1 cellular context compared by ENCODE assay signal in the genomic region with DNA sequence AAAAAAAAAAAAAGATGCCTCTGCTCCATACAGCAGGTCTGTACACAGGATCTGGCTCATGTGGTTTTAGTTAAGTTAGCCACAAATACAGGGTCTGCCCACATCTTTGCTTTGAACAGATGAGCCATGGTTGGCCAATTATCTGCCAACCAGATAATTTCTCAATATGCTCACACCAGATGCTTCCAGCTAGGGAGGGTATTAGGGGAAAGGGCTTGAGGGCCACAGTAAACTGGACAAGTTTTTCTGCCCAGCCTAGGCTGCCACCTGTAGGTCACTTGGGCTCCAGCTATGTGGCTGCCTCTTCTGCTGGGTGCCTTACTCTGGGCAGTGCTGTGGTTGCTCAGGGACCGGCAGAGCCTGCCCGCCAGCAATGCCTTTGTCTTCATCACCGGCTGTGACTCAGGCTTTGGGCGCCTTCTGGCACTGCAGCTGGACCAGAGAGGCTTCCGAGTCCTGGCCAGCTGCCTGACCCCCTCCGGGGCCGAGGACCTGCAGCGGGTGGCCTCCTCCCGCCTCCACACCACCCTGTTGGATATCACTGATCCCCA.
TF ChIP-seq lines count a peak whose summit lies in the region.

No MANE protein-coding gene starts in this region.

TF ChIP-seq in HepG2, 621 proteins besides CTCF, POLR2A, EP300 and RAD21 (continues in another document):
- TF ChIP-seq KDM2A (CRISPR knock-in tag; IDR thresholded peaks at IDR 0.05; ENCODE audit: borderline replicate concordance, low read depth) (peak; percentile 34; the same call in 1 of the 2 replicates), RFX1 (IDR thresholded peaks at IDR 0.05) (no peak), KLF11 (CRISPR knock-in tag; IDR thresholded peaks at IDR 0.05) (no peak), U2AF1 (optimal IDR thresholded peaks at IDR 0.05; ENCODE audit: low read depth, low read length) (no peak), ZNF274 (CRISPR knock-in tag; IDR thresholded peaks at IDR 0.05) (no peak), HMG20B (CRISPR knock-in tag; conservative IDR thresholded peaks at IDR 0.05) (no peak), ZNF343 (CRISPR knock-in tag; IDR thresholded peaks at IDR 0.05) (0 out of 2 replicates have a peak, but pooled peaks have one; percentile 50), RXRB (CRISPR knock-in tag; IDR thresholded peaks at IDR 0.05; ENCODE audit: borderline replicate concordance) (peak; percentile 46; the same call in 1 of the 2 replicates), ZFP37 (CRISPR knock-in tag; IDR thresholded peaks at IDR 0.05; ENCODE audit: borderline replicate concordance) (no peak), ZNF496 (CRISPR knock-in tag; IDR thresholded peaks at IDR 0.05; ENCODE audit: insufficient replicate concordance) (no peak), RBFOX2 (IDR thresholded peaks at IDR 0.05; ENCODE audit: low read depth, low read length) (0 out of 2 replicates have a peak, but pooled peaks have one; percentile 29), STAG1 (CRISPR knock-in tag; IDR thresholded peaks at IDR 0.05) (peak; percentile 80), ZNF326 (CRISPR knock-in tag; IDR thresholded peaks at IDR 0.05; ENCODE audit: borderline replicate concordance) (no peak), MTA1 (CRISPR knock-in tag; IDR thresholded peaks at IDR 0.05; ENCODE audit: borderline replicate concordance) (peak; percentile 48; the same call in 1 of the 2 replicates), PCBP2 (optimal IDR thresholded peaks at IDR 0.05; ENCODE audit: low read depth, low read length, poor library complexity, severe bottlenecking) (no peak), GABPA (IDR thresholded peaks at IDR 0.05; ENCODE audit: low read depth, low read length) (no peak), GABPA (CRISPR knock-in tag; IDR thresholded peaks at IDR 0.05; ENCODE audit: low read depth) (0 out of 2 replicates have a peak, but pooled peaks have one; percentile 6), ZNF510 (CRISPR knock-in tag; IDR thresholded peaks at IDR 0.05; ENCODE audit: low read depth) (no peak), PPARG (CRISPR knock-in tag; conservative IDR thresholded peaks at IDR 0.05) (peak; percentile 89), TEAD3 (CRISPR knock-in tag; optimal IDR thresholded peaks at IDR 0.05; ENCODE audit: borderline replicate concordance) (peak; percentile 69), ZNF160 (CRISPR knock-in tag; IDR thresholded peaks at IDR 0.05) (no peak), ZNF775 (CRISPR knock-in tag; IDR thresholded peaks at IDR 0.05; ENCODE audit: borderline replicate concordance) (no peak), BHLHE40 (IDR thresholded peaks at IDR 0.05; ENCODE audit: low read length) (0 out of 2 replicates have a peak, but pooled peaks have one; percentile 6), ZNF644 (CRISPR knock-in tag; IDR thresholded peaks at IDR 0.05; ENCODE audit: low read depth) (no peak), PITX1 (CRISPR knock-in tag; IDR thresholded peaks at IDR 0.05) (0 out of 2 replicates have a peak, but pooled peaks have one; percentile 14), ZNF350 (CRISPR knock-in tag; IDR thresholded peaks at IDR 0.05; ENCODE audit: borderline replicate concordance, low read depth) (0 out of 2 replicates have a peak, but pooled peaks have one; percentile 1), GATAD2A (CRISPR knock-in tag; IDR thresholded peaks at IDR 0.05) (no peak), KDM3A (CRISPR knock-in tag; IDR thresholded peaks at IDR 0.05; ENCODE audit: low read depth) (0 out of 2 replicates have a peak, but pooled peaks have one; percentile 60), MED1 (CRISPR knock-in tag; IDR thresholded peaks at IDR 0.05) (0 out of 2 replicates have a peak, but pooled peaks have one; percentile 11), ZNF207 (IDR thresholded peaks at IDR 0.05; ENCODE audit: borderline replicate concordance) (no peak), AGO2 (optimal IDR thresholded peaks at IDR 0.05; ENCODE audit: low read depth, low read length) (peak; percentile 69), KLF6 (CRISPR knock-in tag; IDR thresholded peaks at IDR 0.05) (0 out of 2 replicates have a peak, but pooled peaks have one; percentile 28), HCFC1 (IDR thresholded peaks at IDR 0.05; ENCODE audit: low read depth, low read length) (no peak)
- TF ChIP-seq, protein P1, sequence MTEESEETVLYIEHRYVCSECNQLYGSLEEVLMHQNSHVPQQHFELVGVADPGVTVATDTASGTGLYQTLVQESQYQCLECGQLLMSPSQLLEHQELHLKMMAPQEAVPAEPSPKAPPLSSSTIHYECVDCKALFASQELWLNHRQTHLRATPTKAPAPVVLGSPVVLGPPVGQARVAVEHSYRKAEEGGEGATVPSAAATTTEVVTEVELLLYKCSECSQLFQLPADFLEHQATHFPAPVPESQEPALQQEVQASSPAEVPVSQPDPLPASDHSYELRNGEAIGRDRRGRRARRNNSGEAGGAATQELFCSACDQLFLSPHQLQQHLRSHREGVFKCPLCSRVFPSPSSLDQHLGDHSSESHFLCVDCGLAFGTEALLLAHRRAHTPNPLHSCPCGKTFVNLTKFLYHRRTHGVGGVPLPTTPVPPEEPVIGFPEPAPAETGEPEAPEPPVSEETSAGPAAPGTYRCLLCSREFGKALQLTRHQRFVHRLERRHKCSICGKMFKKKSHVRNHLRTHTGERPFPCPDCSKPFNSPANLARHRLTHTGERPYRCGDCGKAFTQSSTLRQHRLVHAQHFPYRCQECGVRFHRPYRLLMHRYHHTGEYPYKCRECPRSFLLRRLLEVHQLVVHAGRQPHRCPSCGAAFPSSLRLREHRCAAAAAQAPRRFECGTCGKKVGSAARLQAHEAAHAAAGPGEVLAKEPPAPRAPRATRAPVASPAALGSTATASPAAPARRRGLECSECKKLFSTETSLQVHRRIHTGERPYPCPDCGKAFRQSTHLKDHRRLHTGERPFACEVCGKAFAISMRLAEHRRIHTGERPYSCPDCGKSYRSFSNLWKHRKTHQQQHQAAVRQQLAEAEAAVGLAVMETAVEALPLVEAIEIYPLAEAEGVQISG (CRISPR knock-in tag; IDR thresholded peaks at IDR 0.05), result 0 out of 2 replicates have a peak, but pooled peaks have one; percentile 24
- TF ChIP-seq, protein P2, sequence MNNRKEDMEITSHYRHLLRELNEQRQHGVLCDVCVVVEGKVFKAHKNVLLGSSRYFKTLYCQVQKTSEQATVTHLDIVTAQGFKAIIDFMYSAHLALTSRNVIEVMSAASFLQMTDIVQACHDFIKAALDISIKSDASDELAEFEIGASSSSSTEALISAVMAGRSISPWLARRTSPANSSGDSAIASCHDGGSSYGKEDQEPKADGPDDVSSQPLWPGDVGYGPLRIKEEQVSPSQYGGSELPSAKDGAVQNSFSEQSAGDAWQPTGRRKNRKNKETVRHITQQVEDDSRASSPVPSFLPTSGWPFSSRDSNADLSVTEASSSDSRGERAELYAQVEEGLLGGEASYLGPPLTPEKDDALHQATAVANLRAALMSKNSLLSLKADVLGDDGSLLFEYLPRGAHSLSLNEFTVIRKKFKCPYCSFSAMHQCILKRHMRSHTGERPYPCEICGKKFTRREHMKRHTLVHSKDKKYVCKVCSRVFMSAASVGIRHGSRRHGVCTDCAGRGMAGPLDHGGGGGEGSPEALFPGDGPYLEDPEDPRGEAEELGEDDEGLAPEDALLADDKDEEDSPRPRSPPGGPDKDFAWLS (CRISPR knock-in tag; IDR thresholded peaks at IDR 0.05; ENCODE audit: borderline replicate concordance), result 0 out of 2 replicates have a peak, but pooled peaks have one; percentile 63
- TF ChIP-seq, protein P3, sequence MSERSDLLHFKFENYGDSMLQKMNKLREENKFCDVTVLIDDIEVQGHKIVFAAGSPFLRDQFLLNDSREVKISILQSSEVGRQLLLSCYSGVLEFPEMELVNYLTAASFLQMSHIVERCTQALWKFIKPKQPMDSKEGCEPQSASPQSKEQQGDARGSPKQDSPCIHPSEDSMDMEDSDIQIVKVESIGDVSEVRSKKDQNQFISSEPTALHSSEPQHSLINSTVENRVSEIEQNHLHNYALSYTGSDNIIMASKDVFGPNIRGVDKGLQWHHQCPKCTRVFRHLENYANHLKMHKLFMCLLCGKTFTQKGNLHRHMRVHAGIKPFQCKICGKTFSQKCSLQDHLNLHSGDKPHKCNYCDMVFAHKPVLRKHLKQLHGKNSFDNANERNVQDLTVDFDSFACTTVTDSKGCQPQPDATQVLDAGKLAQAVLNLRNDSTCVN (CRISPR knock-in tag; IDR thresholded peaks at IDR 0.05; ENCODE audit: borderline replicate concordance), result 0 out of 2 replicates have a peak, but pooled peaks have one; percentile 22
- TF ChIP-seq, protein P4, sequence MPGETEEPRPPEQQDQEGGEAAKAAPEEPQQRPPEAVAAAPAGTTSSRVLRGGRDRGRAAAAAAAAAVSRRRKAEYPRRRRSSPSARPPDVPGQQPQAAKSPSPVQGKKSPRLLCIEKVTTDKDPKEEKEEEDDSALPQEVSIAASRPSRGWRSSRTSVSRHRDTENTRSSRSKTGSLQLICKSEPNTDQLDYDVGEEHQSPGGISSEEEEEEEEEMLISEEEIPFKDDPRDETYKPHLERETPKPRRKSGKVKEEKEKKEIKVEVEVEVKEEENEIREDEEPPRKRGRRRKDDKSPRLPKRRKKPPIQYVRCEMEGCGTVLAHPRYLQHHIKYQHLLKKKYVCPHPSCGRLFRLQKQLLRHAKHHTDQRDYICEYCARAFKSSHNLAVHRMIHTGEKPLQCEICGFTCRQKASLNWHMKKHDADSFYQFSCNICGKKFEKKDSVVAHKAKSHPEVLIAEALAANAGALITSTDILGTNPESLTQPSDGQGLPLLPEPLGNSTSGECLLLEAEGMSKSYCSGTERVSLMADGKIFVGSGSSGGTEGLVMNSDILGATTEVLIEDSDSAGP (CRISPR knock-in tag; IDR thresholded peaks at IDR 0.05; ENCODE audit: borderline replicate concordance), result peak; percentile 54; the same call in 1 of the 2 replicates
- TF ChIP-seq, protein P5, sequence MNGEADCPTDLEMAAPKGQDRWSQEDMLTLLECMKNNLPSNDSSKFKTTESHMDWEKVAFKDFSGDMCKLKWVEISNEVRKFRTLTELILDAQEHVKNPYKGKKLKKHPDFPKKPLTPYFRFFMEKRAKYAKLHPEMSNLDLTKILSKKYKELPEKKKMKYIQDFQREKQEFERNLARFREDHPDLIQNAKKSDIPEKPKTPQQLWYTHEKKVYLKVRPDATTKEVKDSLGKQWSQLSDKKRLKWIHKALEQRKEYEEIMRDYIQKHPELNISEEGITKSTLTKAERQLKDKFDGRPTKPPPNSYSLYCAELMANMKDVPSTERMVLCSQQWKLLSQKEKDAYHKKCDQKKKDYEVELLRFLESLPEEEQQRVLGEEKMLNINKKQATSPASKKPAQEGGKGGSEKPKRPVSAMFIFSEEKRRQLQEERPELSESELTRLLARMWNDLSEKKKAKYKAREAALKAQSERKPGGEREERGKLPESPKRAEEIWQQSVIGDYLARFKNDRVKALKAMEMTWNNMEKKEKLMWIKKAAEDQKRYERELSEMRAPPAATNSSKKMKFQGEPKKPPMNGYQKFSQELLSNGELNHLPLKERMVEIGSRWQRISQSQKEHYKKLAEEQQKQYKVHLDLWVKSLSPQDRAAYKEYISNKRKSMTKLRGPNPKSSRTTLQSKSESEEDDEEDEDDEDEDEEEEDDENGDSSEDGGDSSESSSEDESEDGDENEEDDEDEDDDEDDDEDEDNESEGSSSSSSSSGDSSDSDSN (CRISPR knock-in tag; IDR thresholded peaks at IDR 0.05), result no peak
- TF ChIP-seq, protein P6, sequence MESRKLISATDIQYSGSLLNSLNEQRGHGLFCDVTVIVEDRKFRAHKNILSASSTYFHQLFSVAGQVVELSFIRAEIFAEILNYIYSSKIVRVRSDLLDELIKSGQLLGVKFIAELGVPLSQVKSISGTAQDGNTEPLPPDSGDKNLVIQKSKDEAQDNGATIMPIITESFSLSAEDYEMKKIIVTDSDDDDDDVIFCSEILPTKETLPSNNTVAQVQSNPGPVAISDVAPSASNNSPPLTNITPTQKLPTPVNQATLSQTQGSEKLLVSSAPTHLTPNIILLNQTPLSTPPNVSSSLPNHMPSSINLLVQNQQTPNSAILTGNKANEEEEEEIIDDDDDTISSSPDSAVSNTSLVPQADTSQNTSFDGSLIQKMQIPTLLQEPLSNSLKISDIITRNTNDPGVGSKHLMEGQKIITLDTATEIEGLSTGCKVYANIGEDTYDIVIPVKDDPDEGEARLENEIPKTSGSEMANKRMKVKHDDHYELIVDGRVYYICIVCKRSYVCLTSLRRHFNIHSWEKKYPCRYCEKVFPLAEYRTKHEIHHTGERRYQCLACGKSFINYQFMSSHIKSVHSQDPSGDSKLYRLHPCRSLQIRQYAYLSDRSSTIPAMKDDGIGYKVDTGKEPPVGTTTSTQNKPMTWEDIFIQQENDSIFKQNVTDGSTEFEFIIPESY (CRISPR knock-in tag; IDR thresholded peaks at IDR 0.05), result peak; percentile 88
- TF ChIP-seq, protein P7, sequence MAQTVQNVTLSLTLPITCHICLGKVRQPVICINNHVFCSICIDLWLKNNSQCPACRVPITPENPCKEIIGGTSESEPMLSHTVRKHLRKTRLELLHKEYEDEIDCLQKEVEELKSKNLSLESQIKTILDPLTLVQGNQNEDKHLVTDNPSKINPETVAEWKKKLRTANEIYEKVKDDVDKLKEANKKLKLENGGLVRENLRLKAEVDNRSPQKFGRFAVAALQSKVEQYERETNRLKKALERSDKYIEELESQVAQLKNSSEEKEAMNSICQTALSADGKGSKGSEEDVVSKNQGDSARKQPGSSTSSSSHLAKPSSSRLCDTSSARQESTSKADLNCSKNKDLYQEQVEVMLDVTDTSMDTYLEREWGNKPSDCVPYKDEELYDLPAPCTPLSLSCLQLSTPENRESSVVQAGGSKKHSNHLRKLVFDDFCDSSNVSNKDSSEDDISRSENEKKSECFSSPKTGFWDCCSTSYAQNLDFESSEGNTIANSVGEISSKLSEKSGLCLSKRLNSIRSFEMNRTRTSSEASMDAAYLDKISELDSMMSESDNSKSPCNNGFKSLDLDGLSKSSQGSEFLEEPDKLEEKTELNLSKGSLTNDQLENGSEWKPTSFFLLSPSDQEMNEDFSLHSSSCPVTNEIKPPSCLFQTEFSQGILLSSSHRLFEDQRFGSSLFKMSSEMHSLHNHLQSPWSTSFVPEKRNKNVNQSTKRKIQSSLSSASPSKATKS (CRISPR knock-in tag; IDR thresholded peaks at IDR 0.05), result no peak
- TF ChIP-seq, protein P8, sequence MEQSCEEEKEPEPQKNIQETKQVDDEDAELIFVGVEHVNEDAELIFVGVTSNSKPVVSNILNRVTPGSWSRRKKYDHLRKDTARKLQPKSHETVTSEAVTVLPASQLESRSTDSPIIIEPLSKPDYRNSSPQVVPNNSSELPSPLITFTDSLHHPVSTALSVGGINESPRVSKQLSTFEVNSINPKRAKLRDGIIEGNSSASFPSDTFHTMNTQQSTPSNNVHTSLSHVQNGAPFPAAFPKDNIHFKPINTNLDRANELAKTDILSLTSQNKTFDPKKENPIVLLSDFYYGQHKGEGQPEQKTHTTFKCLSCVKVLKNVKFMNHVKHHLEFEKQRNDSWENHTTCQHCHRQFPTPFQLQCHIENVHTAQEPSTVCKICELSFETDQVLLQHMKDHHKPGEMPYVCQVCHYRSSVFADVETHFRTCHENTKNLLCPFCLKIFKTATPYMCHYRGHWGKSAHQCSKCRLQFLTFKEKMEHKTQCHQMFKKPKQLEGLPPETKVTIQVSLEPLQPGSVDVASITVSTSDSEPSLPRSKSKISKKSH (CRISPR knock-in tag; IDR thresholded peaks at IDR 0.05; ENCODE audit: borderline replicate concordance), result no peak
- TF ChIP-seq, protein P9, sequence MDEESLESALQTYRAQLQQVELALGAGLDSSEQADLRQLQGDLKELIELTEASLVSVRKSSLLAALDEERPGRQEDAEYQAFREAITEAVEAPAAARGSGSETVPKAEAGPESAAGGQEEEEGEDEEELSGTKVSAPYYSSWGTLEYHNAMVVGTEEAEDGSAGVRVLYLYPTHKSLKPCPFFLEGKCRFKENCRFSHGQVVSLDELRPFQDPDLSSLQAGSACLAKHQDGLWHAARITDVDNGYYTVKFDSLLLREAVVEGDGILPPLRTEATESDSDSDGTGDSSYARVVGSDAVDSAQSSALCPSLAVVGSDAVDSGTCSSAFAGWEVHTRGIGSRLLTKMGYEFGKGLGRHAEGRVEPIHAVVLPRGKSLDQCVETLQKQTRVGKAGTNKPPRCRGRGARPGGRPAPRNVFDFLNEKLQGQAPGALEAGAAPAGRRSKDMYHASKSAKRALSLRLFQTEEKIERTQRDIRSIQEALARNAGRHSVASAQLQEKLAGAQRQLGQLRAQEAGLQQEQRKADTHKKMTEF (CRISPR knock-in tag; IDR thresholded peaks at IDR 0.05), result 0 out of 2 replicates have a peak, but pooled peaks have one; percentile 36
